ENCODE assay signal across 23 cellular contexts in the genomic region with DNA sequence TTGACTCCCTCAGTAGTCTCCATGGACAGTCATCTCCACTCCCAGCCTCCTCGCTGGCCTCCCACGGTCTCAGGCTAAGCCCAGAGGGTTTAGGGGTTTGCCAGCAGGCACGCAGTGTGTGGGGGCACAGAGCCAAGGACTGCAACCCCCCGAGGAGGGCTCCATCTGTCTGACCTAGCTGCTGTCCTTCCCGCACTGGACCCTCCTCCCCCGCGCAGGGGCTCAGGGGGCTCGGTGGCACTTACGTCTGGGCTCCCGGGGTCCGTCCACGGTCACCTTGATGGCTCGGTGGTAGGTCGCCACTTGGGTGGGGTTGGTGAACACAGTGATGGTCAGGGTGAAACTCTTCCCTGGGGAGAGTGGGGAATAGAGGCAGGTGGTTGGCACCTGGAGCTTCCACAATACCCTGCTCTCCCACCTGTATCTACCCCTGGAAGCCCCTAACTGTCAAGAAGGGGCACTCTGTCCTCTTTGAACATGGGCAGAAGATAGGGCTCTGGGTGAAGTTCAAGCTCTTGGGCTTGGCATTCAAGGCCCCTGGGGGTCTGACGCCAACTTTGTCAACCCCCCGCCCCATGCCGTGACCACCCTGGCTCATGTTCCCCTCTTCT. TPM values are rescaled to one million over a fixed set of nuclear protein-coding genes. Genes with fewer than 3 reads are reported as not detected.
A peak's percentile ranks its signal among the peaks of the same experiment; 100 is the strongest.
DNase-seq lines count a peak whose midpoint lies in the region; ATAC-seq and TF ChIP-seq lines count a peak whose summit lies in the region.
"Had no signal": no experiment of that assay in that cellular context is flagged by ENCODE, and none has a peak within 500 bp of the region (broad histone marks: within the 10 kb centered on the region; RNA-seq: fewer than 3 reads in every experiment).

No MANE protein-coding gene starts in this region.

- CTCF ChIA-PET in activated CD8-positive, alpha-beta memory T cell treated with anti-CD3 and anti-CD28 coated beads, Interleukin-2, amount 10 ng/mL, durations not matched to agents 7 days and 5 days (lab: Charles Lee): interaction anchor here (0.9 to 1.9 kb wide), 3 partner anchors 8 to 71 kb away, joined by 4 to 7 read pairs (median 4); a partner anchor contains a TSS

- no peaks in the 10 kb centered on the region for H3K27me3 Mint-ChIP-seq in activated CD8-positive, alpha-beta memory T cell treated with anti-CD3 and anti-CD28 coated beads, Interleukin-2, amount 10 ng/mL, durations not matched to agents 7 days and 5 days
- no peaks in the 10 kb centered on the region for H3K27me3 Mint-ChIP-seq in activated naive CD8-positive, alpha-beta T cell
- no peaks in the 10 kb centered on the region for H3K27me3 Mint-ChIP-seq in naive thymus-derived CD8-positive, alpha-beta T cell

- in situ Hi-C loops in GM18951 (cut with MboI; ENCODE audit: low sequenced_read_pairs, unreplicated experiment): no loop called here

- no peak for ATAC-seq in activated CD8-positive, alpha-beta memory T cell treated with anti-CD3 and anti-CD28 coated beads, Interleukin-2, amount 10 ng/mL, durations not matched to agents 7 days and 5 days
- no peak for ATAC-seq in naive thymus-derived CD8-positive, alpha-beta T cell
- ATAC-seq in GM21717 (IDR thresholded peaks at IDR 0.05; ENCODE audit: unreplicated experiment): no peak
- ATAC-seq: activated CD4-positive, CD25-positive, alpha-beta regulatory T cell treated with anti-CD3 and anti-CD28 coated beads, Interleukin-2, amount 50 U/mL, for 24 hours; PC-3 had no signal

- peaks cover 97% of the 10 kb centered on the region for H3K4me1 Mint-ChIP-seq in activated CD8-positive, alpha-beta memory T cell treated with anti-CD3 and anti-CD28 coated beads, Interleukin-2, amount 10 ng/mL, durations not matched to agents 7 days and 5 days
- H3K4me1 Mint-ChIP-seq in activated naive CD8-positive, alpha-beta T cell (ENCODE audit: low read depth): peaks cover 80% of the 10 kb centered on the region
- H3K4me1 Mint-ChIP-seq in naive thymus-derived CD8-positive, alpha-beta T cell: peaks cover 32 to 88% (median 86%) of the 10 kb centered on the region in 4 donors

- H3K36me3 Mint-ChIP-seq in activated CD8-positive, alpha-beta memory T cell treated with anti-CD3 and anti-CD28 coated beads, Interleukin-2, amount 10 ng/mL, durations not matched to agents 7 days and 5 days: peaks cover 69% of the 10 kb centered on the region
- peaks cover 7% of the 10 kb centered on the region for H3K36me3 Mint-ChIP-seq in activated naive CD8-positive, alpha-beta T cell
- H3K36me3 Mint-ChIP-seq in naive thymus-derived CD8-positive, alpha-beta T cell: peaks cover 0 to 81% (median 5%) of the 10 kb centered on the region in 3 donors

- peak overlapping the region; percentile 96 for H3K27ac Mint-ChIP-seq in activated CD8-positive, alpha-beta memory T cell treated with anti-CD3 and anti-CD28 coated beads, Interleukin-2, amount 10 ng/mL, durations not matched to agents 7 days and 5 days
- peak overlapping the region; percentile 50 for H3K27ac Mint-ChIP-seq in activated naive CD8-positive, alpha-beta T cell
- peak overlapping the region; percentile 19 to 100 (median 85) for H3K27ac Mint-ChIP-seq in naive thymus-derived CD8-positive, alpha-beta T cell

- H3K9me3 Mint-ChIP-seq in activated CD8-positive, alpha-beta memory T cell treated with anti-CD3 and anti-CD28 coated beads, Interleukin-2, amount 10 ng/mL, durations not matched to agents 7 days and 5 days (ENCODE audit: low read depth): no peaks in the 10 kb centered on the region
- no peaks in the 10 kb centered on the region for H3K9me3 Mint-ChIP-seq in activated naive CD8-positive, alpha-beta T cell (ENCODE audit: low read depth)
- H3K9me3 Mint-ChIP-seq in naive thymus-derived CD8-positive, alpha-beta T cell: no peaks in the 10 kb centered on the region

- peak overlapping the region; percentile 21 for H3K4me3 Mint-ChIP-seq in activated CD8-positive, alpha-beta memory T cell treated with anti-CD3 and anti-CD28 coated beads, Interleukin-2, amount 10 ng/mL, durations not matched to agents 7 days and 5 days
- peak overlapping the region; percentile 20 for H3K4me3 Mint-ChIP-seq in activated naive CD8-positive, alpha-beta T cell
- H3K4me3 Mint-ChIP-seq in naive thymus-derived CD8-positive, alpha-beta T cell: peak overlapping the region in 2 of 10 donors; percentile 24 to 33

- DNase-seq in activated CD8-positive, alpha-beta memory T cell treated with anti-CD3 and anti-CD28 coated beads, Interleukin-2, amount 10 ng/mL, durations not matched to agents 7 days and 5 days: no peak
- no peak for DNase-seq in activated CD8-positive, alpha-beta memory T cell treated with anti-CD3 and anti-CD28 coated beads, Interleukin-2, amount 50 U/mL, for 48 hours
- DNase-seq in naive thymus-derived CD8-positive, alpha-beta T cell: no peak
- DNase-seq in iPS-NIHi11 (ENCODE audit: low spot score): no peak
- no peak for DNase-seq in AG08395 (ENCODE audit: low spot score)
- DNase-seq: Caco-2; central memory CD4-positive, alpha-beta T cell; DMS79 treated with DMSO at 0.1 percent for 48 hours; dorsolateral prefrontal cortex; glutamatergic neuron; H7; NCI-H1694; NCI-H2171 treated with DMSO at 0.1 percent for 48 hours; NCI-H524; PC-3; SIG-M5; stimulated activated CD8-positive, alpha-beta memory T cell treated with anti-CD3 and anti-CD28 coated beads, Interleukin-4, amount 100 ng/mL, for 48 hours; uterus had no signal

- POLR2A ChIA-PET in naive thymus-derived CD8-positive, alpha-beta T cell (lab: Charles Lee): interaction anchor here (0.6 to 4.7 kb wide), 4 partner anchors 9 to 21 kb away, joined by 3 to 35 read pairs (median 4); a partner anchor contains a TSS

- TF ChIP-seq POLR2A in GM18951 (IDR thresholded peaks at IDR 0.05; ENCODE audit: extremely low read depth, insufficient read depth, insufficient read length): peak; percentile 31

RNA-seq across cellular contexts. Expression of a gene that starts 11.0 kb away (rescaled TPM):
- total RNA-seq in activated CD8-positive, alpha-beta memory T cell treated with anti-CD3 and anti-CD28 coated beads, Interleukin-2, amount 10 ng/mL, durations not matched to agents 7 days and 5 days: 100 to 1,000 TPM; 224 to 246 TPM
- total RNA-seq in naive thymus-derived CD8-positive, alpha-beta T cell: 10 to 100 TPM; 87.1 to 95.3 TPM
- polyA plus RNA-seq in naive thymus-derived CD8-positive, alpha-beta T cell: 10 to 100 TPM; 22.0 to 64.0 (median 54.0) TPM
- total RNA-seq: LHCN-M2 had no signal
